Comparison of ENCODE assay signal across 12 cellular contexts in the genomic region with DNA sequence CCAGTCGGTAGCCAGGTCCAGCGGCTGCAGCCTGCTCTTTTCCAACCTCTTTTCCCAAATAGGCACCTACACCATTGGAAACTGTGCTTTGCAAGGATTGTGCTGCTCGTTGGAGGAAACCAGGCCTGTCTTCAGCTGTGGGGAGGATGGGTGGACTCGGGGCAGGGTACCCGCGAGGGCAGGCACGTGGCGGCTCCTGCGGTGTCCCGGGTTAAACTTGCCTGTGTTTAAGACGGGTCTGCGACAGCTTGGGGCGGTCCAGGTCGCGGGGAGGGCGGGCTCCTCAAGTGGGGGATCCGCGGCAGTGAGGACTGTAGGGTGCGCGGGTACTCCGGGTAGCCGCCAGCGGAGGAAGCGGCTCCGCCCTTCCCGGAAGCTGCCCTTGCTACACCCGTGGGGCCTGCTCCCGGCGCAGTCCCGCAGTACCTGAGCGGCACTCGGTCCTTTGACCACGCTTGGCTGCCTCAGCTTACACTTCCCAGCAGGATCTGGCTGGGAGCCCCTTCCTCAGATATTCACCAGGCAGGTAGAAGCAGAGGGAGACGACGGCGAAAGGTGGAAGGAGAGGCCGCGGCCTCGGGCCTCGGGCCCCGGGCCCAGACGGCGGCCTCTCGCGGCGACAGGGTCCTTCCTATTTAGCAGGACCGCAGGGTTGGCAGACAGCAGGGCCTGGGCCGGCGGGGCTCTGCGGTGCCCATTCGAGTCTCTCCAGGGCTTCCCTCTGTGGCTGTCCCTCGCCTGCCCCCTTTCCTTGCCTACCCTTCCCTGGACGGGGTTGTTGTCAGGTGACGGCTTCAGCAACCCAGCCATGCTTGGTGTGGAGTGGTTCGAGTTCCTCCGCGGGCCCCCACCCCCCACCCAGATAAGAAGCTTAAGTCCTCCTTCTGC. TPM values are rescaled to one million over a fixed set of nuclear protein-coding genes. Genes with fewer than 3 reads are reported as not detected.
A peak's percentile ranks its signal among the peaks of the same experiment; 100 is the strongest.
DNase-seq lines count a peak whose midpoint lies in the region; ATAC-seq, FAIRE-seq and TF ChIP-seq lines count a peak whose summit lies in the region.
"Had no signal": no experiment of that assay in that cellular context is flagged by ENCODE, and none has a peak within 500 bp of the region (broad histone marks: within the 10 kb centered on the region; RNA-seq: fewer than 3 reads in every experiment).

No MANE protein-coding gene starts in this region.

- H2AFZ ChIP-seq in keratinocyte (ENCODE audit: control insufficient read depth, low read length): no peak overlapping the region

- H3K27me3 ChIP-seq in keratinocyte (ENCODE audit: control insufficient read depth, extremely low read depth, insufficient read depth, low read length) (peaks cover 74% of the 10 kb centered on the region), stomach (peaks cover 7 to 99% (median 82%) of the 10 kb centered on the region in 3 donors)

- H3K4me1 ChIP-seq in keratinocyte (ENCODE audit: control insufficient read depth, extremely low read depth, insufficient read depth, low read length) (peaks cover 12% of the 10 kb centered on the region), stomach (peaks cover 41 to 63% (median 51%) of the 10 kb centered on the region in 4 donors)

- peaks cover 2 to 3% of the 10 kb centered on the region in 2 donors for H3K9me3 Mint-ChIP-seq in activated T-cell treated with anti-CD3 and anti-CD28 coated beads, Interleukin-2, amount 50 U/mL, for 72 hours
- peaks cover 8% of the 10 kb centered on the region for H3K9me3 Mint-ChIP-seq in T-helper 1 cell treated with Interleukin-12 subunit alpha and Interleukin-12 subunit beta and Interleukin-4 antibody, amounts not matched to agents 30 μg/mL and 1 μg/mL, for 36 hours

- TF ChIP-seq POLR2A in stomach (IDR thresholded peaks at IDR 0.05): no peak

- H3K27ac ChIP-seq in keratinocyte (ENCODE audit: control insufficient read depth, insufficient read depth, low read length) (no peak overlapping the region), stomach (peak overlapping the region; percentile 86 to 95 (median 92))

- TF ChIP-seq CTCF in keratinocyte (optimal IDR thresholded peaks at IDR 0.05 in 1 of 3, IDR thresholded peaks at IDR 0.05 in 1 of 3, conservative IDR thresholded peaks at IDR 0.05 in 1 of 3; ENCODE audit: extremely low read depth in 1 of 3, insufficient read depth in 2 of 3, low read length in 3 of 3) (no peak), stomach (IDR thresholded peaks at IDR 0.05) (no peak)

- no peak for FAIRE-seq in keratinocyte (lab: Jason Lieb, UNC)
- FAIRE-seq: GM12878 had no signal

- peaks cover 70% of the 10 kb centered on the region for H3K27me3 Mint-ChIP-seq in activated T-cell treated with anti-CD3 and anti-CD28 coated beads, Interleukin-2, amount 50 U/mL, for 72 hours (ENCODE audit: low read depth)
- H3K27me3 Mint-ChIP-seq in T-helper 1 cell treated with Interleukin-12 subunit alpha and Interleukin-12 subunit beta and Interleukin-4 antibody, amounts not matched to agents 30 μg/mL and 1 μg/mL, for 36 hours (ENCODE audit: low read depth): peaks cover 77% of the 10 kb centered on the region

- H3K36me3 ChIP-seq in keratinocyte (ENCODE audit: control insufficient read depth in 2 of 2, extremely low read depth in 1 of 2, insufficient read depth in 2 of 2, low read length in 2 of 2) (no peaks in the 10 kb centered on the region), stomach (no peaks in the 10 kb centered on the region)

- no peak overlapping the region for H3K9ac ChIP-seq in keratinocyte (ENCODE audit: control insufficient read depth, extremely low read depth, insufficient read depth, low read length)

- peaks cover 15% of the 10 kb centered on the region in 2 donors for H3K36me3 Mint-ChIP-seq in activated T-cell treated with anti-CD3 and anti-CD28 coated beads, Interleukin-2, amount 50 U/mL, for 72 hours (ENCODE audit: insufficient read depth in 2 of 2)
- peaks cover 9% of the 10 kb centered on the region for H3K36me3 Mint-ChIP-seq in T-helper 1 cell treated with Interleukin-12 subunit alpha and Interleukin-12 subunit beta and Interleukin-4 antibody, amounts not matched to agents 30 μg/mL and 1 μg/mL, for 36 hours (ENCODE audit: low read depth)

- no peaks in the 10 kb centered on the region for H3K9me1 ChIP-seq in keratinocyte (ENCODE audit: control insufficient read depth, extremely low read depth, insufficient read depth, low read length)

- no peak for DNase-seq in activated T-cell treated with anti-CD3 and anti-CD28 coated beads, Interleukin-2, amount 50 U/mL, for 72 hours
- DNase-seq in activated T-cell treated with anti-CD3 and anti-CD28 coated beads for 4 hours: no peak
- no peak for DNase-seq in keratinocyte (ENCODE audit: low read depth, low spot score)
- peak; percentile 70 for DNase-seq in stomach
- no peak for DNase-seq in NCI-H1694 (lab: John Stamatoyannopoulos, UW)
- no peak for DNase-seq in COLO829 (ENCODE audit: low spot score)
- DNase-seq: activated gamma-delta T cell, NCI-H510A treated with DMSO at 0.1 percent for 48 hours, occipital lobe had no signal

- dilution Hi-C loops in keratinocyte (cut with MboI; ENCODE audit: extremely low pct_ligation_motif_present, low sequenced_read_pairs): no loop called here

- ATAC-seq in activated T-cell treated with anti-CD3 and anti-CD28 coated beads, Interleukin-2, amount 50 U/mL, for 72 hours (replicated peaks in 1 of 2): no peak
- ATAC-seq in GM19023 (IDR thresholded peaks at IDR 0.05; ENCODE audit: unreplicated experiment): no peak
- ATAC-seq: GM12878 had no signal

- TF ChIP-seq EP300 in stomach (IDR thresholded peaks at IDR 0.05): no peak

- H3K9me3 ChIP-seq in keratinocyte (ENCODE audit: control insufficient read depth, low read depth, low read length) (no peaks in the 10 kb centered on the region), stomach (no peaks in the 10 kb centered on the region)

- no peak overlapping the region for H3K27ac Mint-ChIP-seq in activated T-cell treated with anti-CD3 and anti-CD28 coated beads, Interleukin-2, amount 50 U/mL, for 72 hours
- peak overlapping the region; percentile 36 for H3K27ac Mint-ChIP-seq in T-helper 1 cell treated with Interleukin-12 subunit alpha and Interleukin-12 subunit beta and Interleukin-4 antibody, amounts not matched to agents 30 μg/mL and 1 μg/mL, for 36 hours

- peaks cover 23% of the 10 kb centered on the region for H3K4me1 Mint-ChIP-seq in activated T-cell treated with anti-CD3 and anti-CD28 coated beads, Interleukin-2, amount 50 U/mL, for 72 hours (ENCODE audit: low read depth)
- peaks cover 9% of the 10 kb centered on the region for H3K4me1 Mint-ChIP-seq in T-helper 1 cell treated with Interleukin-12 subunit alpha and Interleukin-12 subunit beta and Interleukin-4 antibody, amounts not matched to agents 30 μg/mL and 1 μg/mL, for 36 hours (ENCODE audit: low read depth)

- intact Hi-C loops in stomach (cut with DNase I; ENCODE audit: low total_unique reads): no loop called here

- H4K20me1 ChIP-seq in keratinocyte (ENCODE audit: control insufficient read depth, extremely low read depth, insufficient read depth, low read length): no peaks in the 10 kb centered on the region

- peak overlapping the region; percentile 20 to 47 for H3K4me3 Mint-ChIP-seq in activated T-cell treated with anti-CD3 and anti-CD28 coated beads, Interleukin-2, amount 50 U/mL, for 72 hours
- no peak overlapping the region for H3K4me3 Mint-ChIP-seq in T-helper 1 cell treated with Interleukin-12 subunit alpha and Interleukin-12 subunit beta and Interleukin-4 antibody, amounts not matched to agents 30 μg/mL and 1 μg/mL, for 36 hours

- WGBS in stomach, 5 donors: 2 to 10% (median 5%) methylated on average over 29 to 57 of the region's 57 CpGs

- H3K79me2 ChIP-seq in keratinocyte (ENCODE audit: control insufficient read depth, insufficient read depth, low read length): no peaks in the 10 kb centered on the region

- H3K4me3 ChIP-seq in keratinocyte (ENCODE audit: control insufficient read depth in 2 of 3, extremely low read depth in 1 of 3, insufficient read depth in 2 of 3, low read depth in 1 of 3, low read length in 3 of 3) (no peak overlapping the region), stomach (peak overlapping the region; percentile 29 to 67 (median 34))
- H3K4me3 ChIP-seq: GM12878 had no signal

- H3K4me2 ChIP-seq in keratinocyte (ENCODE audit: control insufficient read depth, extremely low read depth, insufficient read depth, low read depth, low read length): peak overlapping the region; percentile 18

RNA-seq across cellular contexts. Expression of a gene that starts 2.9 kb away (rescaled TPM):
- total RNA-seq in activated T-cell treated with anti-CD3 and anti-CD28 coated beads, Interleukin-2, amount 50 U/mL, for 72 hours: not detected
- not detected in 3 replicates for polyA plus RNA-seq in keratinocyte
- not detected for polyA plus RNA-seq in keratinocyte (2011; ENCODE audit: low read depth)
- not detected in 2 replicates for polyA plus RNA-seq in keratinocyte (2011; cell fraction: cytosol; rRNA removed)
- polyA plus RNA-seq in keratinocyte (2011; cell fraction: nucleus; rRNA removed): 0.01 and 0.32 TPM in 2 replicates
- not detected in 2 replicates for polyA plus RNA-seq in keratinocyte (2012; ENCODE audit: low replicate concordance)
- not detected in 3 replicates for polyA minus RNA-seq in keratinocyte
- polyA minus RNA-seq in keratinocyte (2011; cell fraction: cytosol; rRNA and poly(A)+ RNA removed): not detected
- not detected in 2 replicates for polyA minus RNA-seq in keratinocyte (2011; cell fraction: nucleus; rRNA and poly(A)+ RNA removed)
- 100 to 1,000 TPM in 1 of 5 donors, 10 to 100 TPM in 4; 20.6 to 184 (median 22.8) TPM for total RNA-seq in stomach
- polyA plus RNA-seq in stomach: 1 to 10 TPM in 2 of 3 donors, under 1 TPM in 1; 0.92 to 8.5 (median 8.3) TPM
- total RNA-seq: GM12878 had no signal
- polyA plus RNA-seq: GM12878 had no signal

RNA-seq across cellular contexts. Expression of a gene that starts 3.3 kb away (rescaled TPM):
- under 1 TPM; 0.17 to 0.97 TPM for total RNA-seq in activated T-cell treated with anti-CD3 and anti-CD28 coated beads, Interleukin-2, amount 50 U/mL, for 72 hours
- 0.09 to 0.85 TPM (median 0.45 TPM) in 3 replicates for polyA plus RNA-seq in keratinocyte
- 0.77 TPM for polyA plus RNA-seq in keratinocyte (2011; ENCODE audit: low read depth)
- polyA plus RNA-seq in keratinocyte (2011; cell fraction: cytosol; rRNA removed): 0.27 and 0.36 TPM in 2 replicates
- 2.0 and 2.4 TPM in 2 replicates for polyA plus RNA-seq in keratinocyte (2011; cell fraction: nucleus; rRNA removed)
- 0.14 and 0.41 TPM in 2 replicates for polyA plus RNA-seq in keratinocyte (2012; ENCODE audit: low replicate concordance)
- 0.39 to 0.83 TPM (median 0.46 TPM) in 3 replicates for polyA minus RNA-seq in keratinocyte
- polyA minus RNA-seq in keratinocyte (2011; cell fraction: cytosol; rRNA and poly(A)+ RNA removed): not detected
- polyA minus RNA-seq in keratinocyte (2011; cell fraction: nucleus; rRNA and poly(A)+ RNA removed): 2.4 and 3.1 TPM in 2 replicates
- total RNA-seq in stomach: 100 to 1,000 TPM in 2 of 5 donors, 10 to 100 TPM in 2, under 1 TPM in 1; 0.58 to 147 (median 70.5) TPM
- 10 to 100 TPM; 17.4 to 29.4 (median 24.3) TPM for polyA plus RNA-seq in stomach
- total RNA-seq: occipital lobe had no signal

Comparison
In these comparisons a context has a peak if more than half of its experiments do, and no peak if none do; other contexts are left out.
1. H3K4me3 ChIP-seq: peak in stomach (4 of 4); none in keratinocyte (0 of 3).
2. RNA of a gene that starts 2.9 kb away (total RNA-seq): 20.6 to 184 TPM in stomach; not detected in activated T-cell treated with anti-CD3 and anti-CD28 coated beads, Interleukin-2, amount 50 U/mL, for 72 hours; every median in the first group is over 10 times any median in the second.